Comparison of ENCODE assay signal across 1 cellular context in genomic region chrX:38804481-38805293, GRCh38.
TF ChIP-seq lines count a peak whose summit lies in the region.

No MANE protein-coding gene starts in this region.

TF ChIP-seq in GM23338, 12 proteins besides CTCF, POLR2A, EP300 and RAD21 (continued from another document):
- TF ChIP-seq ZNF462 (CRISPR knock-in tag; IDR thresholded peaks at IDR 0.05): no peak
- TF ChIP-seq CREB1 (CRISPR knock-in tag; IDR thresholded peaks at IDR 0.05; ENCODE audit: low read depth): no peak
- no peak for TF ChIP-seq STAT1 (IDR thresholded peaks at IDR 0.05; ENCODE audit: unreplicated experiment)
- TF ChIP-seq POLR2AphosphoS5 (IDR thresholded peaks at IDR 0.05; ENCODE audit: low read depth): no peak; the same call in none of the 2 replicates
- TF ChIP-seq JUNB (IDR thresholded peaks at IDR 0.05; ENCODE audit: unreplicated experiment): no peak
- TF ChIP-seq EZH2 (IDR thresholded peaks at IDR 0.05; ENCODE audit: low read depth, unreplicated experiment): no peak
- TF ChIP-seq NANOG (IDR thresholded peaks at IDR 0.05; ENCODE audit: borderline replicate concordance): no peak
- TF ChIP-seq ZNF331 (CRISPR knock-in tag; IDR thresholded peaks at IDR 0.05; ENCODE audit: low read depth): no peak
- no peak for TF ChIP-seq EZH2phosphoT487 (IDR thresholded peaks at IDR 0.05; ENCODE audit: unreplicated experiment)
